2 cellular contexts compared by ENCODE assay signal in genomic region chr3:128418900-128419299, GRCh38.
TF ChIP-seq lines count a peak whose summit lies in the region.

No MANE protein-coding gene starts in this region.

TF ChIP-seq in H1, 55 proteins besides CTCF, POLR2A, EP300 and RAD21:
- TF ChIP-seq JUN (IDR thresholded peaks at IDR 0.05; ENCODE audit: low read depth, low read length) (no peak), E2F6 (IDR thresholded peaks at IDR 0.05) (no peak), BACH1 (IDR thresholded peaks at IDR 0.05; ENCODE audit: low read length) (no peak), HDAC2 (IDR thresholded peaks at IDR 0.05; ENCODE audit: borderline replicate concordance in 1 of 2, low read depth in 2 of 2, low read length in 2 of 2) (no peak), CBX5 (IDR thresholded peaks at IDR 0.05; ENCODE audit: low read depth, low read length) (no peak), CEBPB (IDR thresholded peaks at IDR 0.05; ENCODE audit: low read depth, low read length) (no peak), JUND (IDR thresholded peaks at IDR 0.05; ENCODE audit: low read length) (no peak)

TF ChIP-seq in GM12891, 5 proteins besides CTCF, POLR2A, EP300 and RAD21:
- no peak for TF ChIP-seq PAX5 (IDR thresholded peaks at IDR 0.05; ENCODE audit: insufficient read depth, low read length, severe bottlenecking)
- no peak for TF ChIP-seq POLR2AphosphoS5 (IDR thresholded peaks at IDR 0.05; ENCODE audit: low read depth, low read length)
- TF ChIP-seq SPI1 (IDR thresholded peaks at IDR 0.05; ENCODE audit: low read depth, low read length) = no peak
- TF ChIP-seq POU2F2 (IDR thresholded peaks at IDR 0.05; ENCODE audit: low read depth, low read length) = no peak
- TF ChIP-seq TAF1 (IDR thresholded peaks at IDR 0.05; ENCODE audit: low read depth, low read length) = no peak
